1 cellular context compared by ENCODE assay signal in genomic region chr19:32373614-32374295, GRCh38.
TF ChIP-seq lines count a peak whose summit lies in the region.

No MANE protein-coding gene starts in this region.

TF ChIP-seq in GM23338, 12 proteins besides CTCF, POLR2A, EP300 and RAD21:
- TF ChIP-seq, protein P1, sequence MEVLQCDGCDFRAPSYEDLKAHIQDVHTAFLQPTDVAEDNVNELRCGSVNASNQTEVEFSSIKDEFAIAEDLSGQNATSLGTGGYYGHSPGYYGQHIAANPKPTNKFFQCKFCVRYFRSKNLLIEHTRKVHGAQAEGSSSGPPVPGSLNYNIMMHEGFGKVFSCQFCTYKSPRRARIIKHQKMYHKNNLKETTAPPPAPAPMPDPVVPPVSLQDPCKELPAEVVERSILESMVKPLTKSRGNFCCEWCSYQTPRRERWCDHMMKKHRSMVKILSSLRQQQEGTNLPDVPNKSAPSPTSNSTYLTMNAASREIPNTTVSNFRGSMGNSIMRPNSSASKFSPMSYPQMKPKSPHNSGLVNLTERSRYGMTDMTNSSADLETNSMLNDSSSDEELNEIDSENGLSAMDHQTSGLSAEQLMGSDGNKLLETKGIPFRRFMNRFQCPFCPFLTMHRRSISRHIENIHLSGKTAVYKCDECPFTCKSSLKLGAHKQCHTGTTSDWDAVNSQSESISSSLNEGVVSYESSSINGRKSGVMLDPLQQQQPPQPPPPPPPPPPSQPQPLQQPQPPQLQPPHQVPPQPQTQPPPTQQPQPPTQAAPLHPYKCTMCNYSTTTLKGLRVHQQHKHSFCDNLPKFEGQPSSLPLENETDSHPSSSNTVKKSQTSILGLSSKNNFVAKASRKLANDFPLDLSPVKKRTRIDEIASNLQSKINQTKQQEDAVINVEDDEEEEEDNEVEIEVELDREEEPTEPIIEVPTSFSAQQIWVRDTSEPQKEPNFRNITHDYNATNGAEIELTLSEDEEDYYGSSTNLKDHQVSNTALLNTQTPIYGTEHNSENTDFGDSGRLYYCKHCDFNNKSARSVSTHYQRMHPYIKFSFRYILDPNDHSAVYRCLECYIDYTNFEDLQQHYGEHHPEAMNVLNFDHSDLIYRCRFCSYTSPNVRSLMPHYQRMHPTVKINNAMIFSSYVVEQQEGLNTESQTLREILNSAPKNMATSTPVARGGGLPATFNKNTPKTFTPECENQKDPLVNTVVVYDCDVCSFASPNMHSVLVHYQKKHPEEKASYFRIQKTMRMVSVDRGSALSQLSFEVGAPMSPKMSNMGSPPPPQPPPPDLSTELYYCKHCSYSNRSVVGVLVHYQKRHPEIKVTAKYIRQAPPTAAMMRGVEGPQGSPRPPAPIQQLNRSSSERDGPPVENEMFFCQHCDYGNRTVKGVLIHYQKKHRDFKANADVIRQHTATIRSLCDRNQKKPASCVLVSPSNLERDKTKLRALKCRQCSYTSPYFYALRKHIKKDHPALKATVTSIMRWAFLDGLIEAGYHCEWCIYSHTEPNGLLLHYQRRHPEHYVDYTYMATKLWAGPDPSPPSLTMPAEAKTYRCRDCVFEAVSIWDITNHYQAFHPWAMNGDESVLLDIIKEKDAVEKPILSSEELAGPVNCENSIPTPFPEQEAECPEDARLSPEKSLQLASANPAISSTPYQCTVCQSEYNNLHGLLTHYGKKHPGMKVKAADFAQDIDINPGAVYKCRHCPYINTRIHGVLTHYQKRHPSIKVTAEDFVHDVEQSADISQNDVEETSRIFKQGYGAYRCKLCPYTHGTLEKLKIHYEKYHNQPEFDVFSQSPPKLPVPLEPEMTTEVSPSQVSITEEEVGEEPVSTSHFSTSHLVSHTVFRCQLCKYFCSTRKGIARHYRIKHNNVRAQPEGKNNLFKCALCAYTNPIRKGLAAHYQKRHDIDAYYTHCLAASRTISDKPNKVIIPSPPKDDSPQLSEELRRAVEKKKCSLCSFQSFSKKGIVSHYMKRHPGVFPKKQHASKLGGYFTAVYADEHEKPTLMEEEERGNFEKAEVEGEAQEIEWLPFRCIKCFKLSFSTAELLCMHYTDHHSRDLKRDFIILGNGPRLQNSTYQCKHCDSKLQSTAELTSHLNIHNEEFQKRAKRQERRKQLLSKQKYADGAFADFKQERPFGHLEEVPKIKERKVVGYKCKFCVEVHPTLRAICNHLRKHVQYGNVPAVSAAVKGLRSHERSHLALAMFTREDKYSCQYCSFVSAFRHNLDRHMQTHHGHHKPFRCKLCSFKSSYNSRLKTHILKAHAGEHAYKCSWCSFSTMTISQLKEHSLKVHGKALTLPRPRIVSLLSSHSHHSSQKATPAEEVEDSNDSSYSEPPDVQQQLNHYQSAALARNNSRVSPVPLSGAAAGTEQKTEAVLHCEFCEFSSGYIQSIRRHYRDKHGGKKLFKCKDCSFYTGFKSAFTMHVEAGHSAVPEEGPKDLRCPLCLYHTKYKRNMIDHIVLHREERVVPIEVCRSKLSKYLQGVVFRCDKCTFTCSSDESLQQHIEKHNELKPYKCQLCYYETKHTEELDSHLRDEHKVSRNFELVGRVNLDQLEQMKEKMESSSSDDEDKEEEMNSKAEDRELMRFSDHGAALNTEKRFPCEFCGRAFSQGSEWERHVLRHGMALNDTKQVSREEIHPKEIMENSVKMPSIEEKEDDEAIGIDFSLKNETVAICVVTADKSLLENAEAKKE (CRISPR knock-in tag; IDR thresholded peaks at IDR 0.05) = no peak
- TF ChIP-seq NANOG (IDR thresholded peaks at IDR 0.05; ENCODE audit: borderline replicate concordance) (no peak), POLR2AphosphoS5 (IDR thresholded peaks at IDR 0.05; ENCODE audit: low read depth) (no peak)
